In the genomic region with DNA sequence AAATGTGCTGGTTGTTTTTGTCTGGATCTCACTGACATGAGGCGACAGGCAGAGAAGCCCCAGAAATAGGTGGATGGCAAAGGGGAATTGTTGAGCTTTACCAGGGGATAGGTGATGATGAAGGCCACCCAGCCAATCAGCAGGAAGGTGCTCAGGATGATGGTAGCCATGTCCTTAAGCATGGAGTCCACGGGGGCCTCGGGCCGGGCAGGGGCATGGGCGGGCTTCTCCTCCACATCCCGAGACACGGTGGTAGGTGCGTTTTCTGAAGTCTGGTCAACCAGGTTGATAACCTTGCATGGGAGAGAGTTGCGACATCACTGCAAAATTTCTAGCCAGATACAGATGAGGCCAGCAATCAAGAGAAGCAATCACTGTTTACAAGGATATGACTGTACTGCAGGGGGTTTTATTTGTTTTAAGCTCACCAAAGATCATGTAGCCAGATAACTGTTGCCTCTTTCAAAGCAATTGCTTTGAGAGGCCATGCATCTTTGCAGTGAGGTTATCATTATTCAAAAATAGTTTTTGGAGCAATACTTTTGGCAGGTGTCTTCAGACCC, we compare ENCODE assay signal across 17 cellular contexts. TPM values are rescaled to one million over a fixed set of nuclear protein-coding genes. Genes with fewer than 3 reads are reported as not detected.
DNase-seq lines count a peak whose midpoint lies in the region; ATAC-seq, FAIRE-seq and TF ChIP-seq lines count a peak whose summit lies in the region.
"Had no signal": no experiment of that assay in that cellular context is flagged by ENCODE, and none has a peak within 500 bp of the region (broad histone marks: within the 10 kb centered on the region; RNA-seq: fewer than 3 reads in every experiment).

No MANE protein-coding gene starts in this region.

- no peaks in the 10 kb centered on the region for H4K20me1 ChIP-seq in OCI-LY7 (ENCODE audit: insufficient read depth, low read length)

- H3K9me2 ChIP-seq in OCI-LY7 (ENCODE audit: insufficient read depth, low read length), result no peaks in the 10 kb centered on the region

- no peak for FAIRE-seq in frontal cortex (lab: Jason Lieb, UNC)
- FAIRE-seq: endometrium had no signal

- TF ChIP-seq CTCF in natural killer cell (IDR thresholded peaks at IDR 0.05), result no peak
- no peak for TF ChIP-seq CTCF in OCI-LY7 (conservative IDR thresholded peaks at IDR 0.05; ENCODE audit: low read length)
- no peak for TF ChIP-seq CTCF in chondrocyte (IDR thresholded peaks at IDR 0.05)

- H3K36me3 Mint-ChIP-seq in natural killer cell treated with Interleukin-12 subunit alpha and Interleukin-12 subunit beta and Interleukin-15 and Interleukin-18, amount 100 ng/mL, for 72 hours, result peaks cover 48% of the 10 kb centered on the region
- H3K36me3 Mint-ChIP-seq in natural killer cell (peaks cover 9% of the 10 kb centered on the region), chondrocyte (ENCODE audit: low read depth) (peaks cover 38% of the 10 kb centered on the region)

- H3K4me1 Mint-ChIP-seq in natural killer cell treated with Interleukin-12 subunit alpha and Interleukin-12 subunit beta and Interleukin-15 and Interleukin-18, amount 100 ng/mL, for 72 hours (ENCODE audit: low read depth in 2 of 2), result peaks cover 58 to 67% of the 10 kb centered on the region in 2 donors
- H3K4me1 Mint-ChIP-seq in natural killer cell, result peaks cover 45 to 51% of the 10 kb centered on the region in 2 donors
- H3K4me1 Mint-ChIP-seq in chondrocyte (ENCODE audit: low read depth), result peaks cover 6% of the 10 kb centered on the region

- intact Hi-C loops in natural killer cell (cut with micrococcal nuclease) (no loop called here), OCI-LY7 (cut with micrococcal nuclease; ENCODE audit: unreplicated experiment) (no loop called here)

- CTCF ChIA-PET in OCI-LY7 (lab: Charles Lee; ENCODE audit: unreplicated experiment), result interaction anchor here (0.7 to 1.5 kb wide), 2 partner anchors 33 to 76 kb away, joined by 3 to 6 read pairs; no protein-coding TSS in a partner anchor

- no peak overlapping the region for H3K4me3 ChIP-seq in OCI-LY7 (ENCODE audit: low read depth, low read length, poor library complexity, severe bottlenecking)
- H3K4me3 ChIP-seq: prostate gland, spleen, suprapubic skin had no signal

- no peaks in the 10 kb centered on the region for H3K27me3 Mint-ChIP-seq in natural killer cell treated with Interleukin-12 subunit alpha and Interleukin-12 subunit beta and Interleukin-15 and Interleukin-18, amount 100 ng/mL, for 72 hours
- H3K27me3 Mint-ChIP-seq in natural killer cell (ENCODE audit: low read depth in 2 of 2), result no peaks in the 10 kb centered on the region
- no peaks in the 10 kb centered on the region for H3K27me3 Mint-ChIP-seq in chondrocyte (ENCODE audit: low read depth)

- no peaks in the 10 kb centered on the region for H3K9me3 ChIP-seq in OCI-LY7 (ENCODE audit: low read length)
- H3K9me3 ChIP-seq: prostate gland, spleen, suprapubic skin had no signal

- H2AFZ ChIP-seq in OCI-LY7 (ENCODE audit: low read length), result no peak overlapping the region

- BruUV-seq in OCI-LY7 (replicated peaks; lab: Mats Ljungman, UMichigan), result no TSS peak

- ATAC-seq in natural killer cell treated with Interleukin-12 subunit alpha and Interleukin-12 subunit beta and Interleukin-15 and Interleukin-18, amount 100 ng/mL, for 72 hours, result no peak
- ATAC-seq in natural killer cell (no peak), GM19455 (IDR thresholded peaks at IDR 0.05; ENCODE audit: unreplicated experiment) (no peak)

- peaks cover 57% of the 10 kb centered on the region for H3K36me3 ChIP-seq in OCI-LY7 (ENCODE audit: insufficient read depth, low read length)

- H3K9me3 Mint-ChIP-seq in natural killer cell treated with Interleukin-12 subunit alpha and Interleukin-12 subunit beta and Interleukin-15 and Interleukin-18, amount 100 ng/mL, for 72 hours, result peaks cover 6% of the 10 kb centered on the region
- H3K9me3 Mint-ChIP-seq in natural killer cell, result peaks cover 0 to 3% of the 10 kb centered on the region in 2 donors
- H3K9me3 Mint-ChIP-seq in chondrocyte (ENCODE audit: low read depth), result no peaks in the 10 kb centered on the region
- H3K9me3 Mint-ChIP-seq: H9 had no signal

- H3K27ac ChIP-seq in OCI-LY7 (ENCODE audit: low read depth, low read length, poor library complexity, severe bottlenecking), result no peak overlapping the region
- H3K27ac ChIP-seq: prostate gland, suprapubic skin had no signal

- H3K79me2 ChIP-seq in OCI-LY7 (ENCODE audit: insufficient read depth, low read depth, low read length), result no peaks in the 10 kb centered on the region

- DNase-seq in natural killer cell treated with Interleukin-12 subunit alpha and Interleukin-12 subunit beta and Interleukin-15 and Interleukin-18, amount 100 ng/mL, for 72 hours (ENCODE audit: low spot score), result no peak
- no peak for DNase-seq in natural killer cell
- no peak for DNase-seq in OCI-LY7 (ENCODE audit: low spot score)
- no peak for DNase-seq in chondrocyte (ENCODE audit: low spot score)
- no peak for DNase-seq in frontal cortex (ENCODE audit: low spot score in 2 of 2)
- DNase-seq in NCI-H1105 treated with DMSO at 0.1 percent for 48 hours (lab: John Stamatoyannopoulos, UW), result no peak
- no peak for DNase-seq in stimulated activated CD4-positive, alpha-beta T cell treated with anti-CD3 and anti-CD28 coated beads, Interleukin-4, amount 100 ng/mL, for 4 hours
- DNase-seq: COR-L47, H9, Karpas-422, left cardiac atrium, NCI-H1417, spleen had no signal

- H3K27ac Mint-ChIP-seq in natural killer cell treated with Interleukin-12 subunit alpha and Interleukin-12 subunit beta and Interleukin-15 and Interleukin-18, amount 100 ng/mL, for 72 hours, result peak overlapping the region; percentile 99
- peak overlapping the region in 1 of 2 donors; percentile 53 for H3K27ac Mint-ChIP-seq in natural killer cell
- peak overlapping the region; percentile 69 for H3K27ac Mint-ChIP-seq in chondrocyte (ENCODE audit: unreplicated experiment)

- H3K4me2 ChIP-seq in OCI-LY7 (ENCODE audit: low read length), result 0 out of 2 replicates have a peak overlapping the region, but pooled peaks have one; percentile 29

- POLR2A ChIA-PET in OCI-LY7 (lab: Charles Lee), result interaction anchor here (0.6 to 1.5 kb wide), 5 partner anchors 10 to 229 kb away, joined by 3 to 5 read pairs (median 3); no protein-coding TSS in a partner anchor

- H3K4me1 ChIP-seq in OCI-LY7 (ENCODE audit: insufficient read depth, low read length, poor library complexity, severe bottlenecking), result peaks cover 66% of the 10 kb centered on the region
- H3K4me1 ChIP-seq: prostate gland, suprapubic skin had no signal

- peak overlapping the region; percentile 91 for H3K4me3 Mint-ChIP-seq in natural killer cell treated with Interleukin-12 subunit alpha and Interleukin-12 subunit beta and Interleukin-15 and Interleukin-18, amount 100 ng/mL, for 72 hours
- H3K4me3 Mint-ChIP-seq in natural killer cell (no peak overlapping the region), chondrocyte (ENCODE audit: unreplicated experiment) (no peak overlapping the region)
- H3K4me3 Mint-ChIP-seq: H9 had no signal

RNA-seq across cellular contexts. Expression of a gene that starts 37.3 kb away (rescaled TPM):
- total RNA-seq in natural killer cell treated with Interleukin-12 subunit alpha and Interleukin-12 subunit beta and Interleukin-15 and Interleukin-18, amount 100 ng/mL, for 72 hours, result 10 to 100 TPM; 14.1 to 20.7 TPM
- 10 to 100 TPM; 73.2 to 91.0 (median 78.0) TPM for total RNA-seq in natural killer cell
- 76.4 and 112 TPM in 2 replicates for total RNA-seq in OCI-LY7 (2014; rRNA removed; shearing (Covaris generic))
- total RNA-seq in OCI-LY7 (2022), result 79.1 and 88.7 TPM in 2 replicates
- not detected in 3 replicates for total RNA-seq in chondrocyte
- 7.3 TPM for total RNA-seq in frontal cortex

RNA-seq across cellular contexts. Expression of a gene that starts 59.6 kb away (rescaled TPM):
- 1 to 10 TPM in 1 of 2 donors, under 1 TPM in 1; 0.50 to 1.0 TPM for total RNA-seq in natural killer cell treated with Interleukin-12 subunit alpha and Interleukin-12 subunit beta and Interleukin-15 and Interleukin-18, amount 100 ng/mL, for 72 hours
- total RNA-seq in natural killer cell (1 to 10 TPM in 2 of 3 donors, under 1 TPM in 1; 0.92 to 1.6 (median 1.6) TPM), OCI-LY7 (2022) (0.29 TPM in 1 of 2 replicates, not detected in the other), chondrocyte (0.28 to 0.35 TPM in 2 of 3 replicates, not detected in the other), frontal cortex (2.0 TPM)
- total RNA-seq in OCI-LY7 (2014; rRNA removed; shearing (Covaris generic)), result 0.16 TPM in 1 of 2 replicates, not detected in the other
